1 cellular context compared by ENCODE assay signal in genomic region chr2:42256502-42256901, GRCh38.
TF ChIP-seq lines count a peak whose summit lies in the region.

No MANE protein-coding gene starts in this region.

TF ChIP-seq in GM23338, 12 proteins besides CTCF, POLR2A, EP300 and RAD21 (continued from another document):
- TF ChIP-seq ZNF462 (CRISPR knock-in tag; IDR thresholded peaks at IDR 0.05) (no peak), ZNF331 (CRISPR knock-in tag; IDR thresholded peaks at IDR 0.05; ENCODE audit: low read depth) (no peak), EZH2 (IDR thresholded peaks at IDR 0.05; ENCODE audit: low read depth, unreplicated experiment) (no peak), ZNF114 (CRISPR knock-in tag; IDR thresholded peaks at IDR 0.05) (no peak), POLR2AphosphoS5 (IDR thresholded peaks at IDR 0.05; ENCODE audit: low read depth) (no peak), NANOG (IDR thresholded peaks at IDR 0.05; ENCODE audit: borderline replicate concordance) (no peak), ETS1 (IDR thresholded peaks at IDR 0.05) (no peak)
